In the genomic region with DNA sequence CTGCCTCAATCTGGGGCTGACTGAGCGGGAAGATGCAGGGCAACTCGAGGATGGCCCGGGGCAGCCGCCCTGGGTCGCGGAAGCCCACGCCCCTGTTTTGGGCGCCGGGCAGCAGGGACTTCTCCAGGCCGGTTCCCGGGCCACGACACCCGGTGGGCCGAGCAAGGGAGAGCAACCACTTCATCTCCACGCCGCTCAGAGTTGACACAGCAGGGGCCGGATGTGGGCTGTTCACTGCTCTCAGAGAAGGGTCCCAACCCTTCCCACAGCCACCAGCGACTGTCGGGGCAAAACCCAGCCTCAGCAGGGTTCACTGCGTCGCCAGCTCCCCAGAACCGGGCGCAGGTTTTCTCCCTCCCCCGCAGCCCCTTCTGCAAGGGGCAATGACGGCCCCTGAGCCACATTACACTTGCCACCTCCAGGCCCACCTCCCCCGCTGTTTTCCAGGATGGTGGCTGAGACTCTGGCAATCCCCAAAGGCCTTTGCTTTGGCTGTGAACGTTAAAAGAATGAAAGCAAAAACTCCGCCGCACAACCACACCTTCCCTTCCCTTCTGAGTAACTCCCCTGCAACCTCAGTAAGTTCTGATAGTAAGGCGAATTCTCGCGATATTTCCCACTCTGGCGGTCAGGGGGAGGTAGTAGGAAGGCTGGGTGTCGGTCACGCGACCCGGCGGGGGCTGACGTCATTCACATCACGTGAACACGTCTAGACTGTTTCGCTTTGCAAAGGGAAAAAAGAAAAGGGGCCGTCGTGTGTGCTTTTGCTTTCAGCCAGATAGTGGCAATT, we compare ENCODE assay signal across 8 cellular contexts.
DNase-seq lines count a peak whose midpoint lies in the region; ATAC-seq, FAIRE-seq and TF ChIP-seq lines count a peak whose summit lies in the region.

No MANE protein-coding gene starts in this region.

- ATAC-seq in GM19025 (IDR thresholded peaks at IDR 0.05; ENCODE audit: low read depth, unreplicated experiment) (peak; percentile 58), HG03280 (IDR thresholded peaks at IDR 0.05; ENCODE audit: unreplicated experiment) (peak; percentile 66)

- DNase-seq in AG10803 (ENCODE audit: low read depth) (peak; percentile 100), NCI-H446 (lab: John Stamatoyannopoulos, UW) (peak; percentile 92 to 98), cerebellar nuclear complex (lab: John Stamatoyannopoulos, UW) (peak; percentile 56 to 81)
- DNase-seq in activated CD4-positive, CD25-positive, alpha-beta regulatory T cell treated with anti-CD3 and anti-CD28 coated beads, Interleukin-2, amount 50 U/mL, for 72 hours = peak; percentile 96
- DNase-seq in stimulated activated CD4-positive, alpha-beta T cell treated with anti-CD3 and anti-CD28 coated beads, Interleukin-12 subunit alpha, Interleukin-12 subunit beta, amount 100 ng/mL, for 24 hours (ENCODE audit: low read depth in 2 of 2) = peak; percentile 98 to 99

- H3K4me3 ChIP-seq in AG10803 (ENCODE audit: low read length) = peak overlapping the region; percentile 88

- TF ChIP-seq CTCF in AG10803 (conservative IDR thresholded peaks at IDR 0.05; ENCODE audit: low read length) = peak; percentile 27; the same call in 1 of the 2 replicates

- peak; percentile 100 for FAIRE-seq in islet of Langerhans (lab: Jason Lieb, UNC)

Comparison
In these comparisons a context has a peak if more than half of its experiments do, and no peak if none do; other contexts are left out.
1. Peak in every context shown above with its lines: DNase-seq, ATAC-seq and H3K4me3 ChIP-seq.